Comparison of ENCODE assay signal across 21 cellular contexts in the genomic region with DNA sequence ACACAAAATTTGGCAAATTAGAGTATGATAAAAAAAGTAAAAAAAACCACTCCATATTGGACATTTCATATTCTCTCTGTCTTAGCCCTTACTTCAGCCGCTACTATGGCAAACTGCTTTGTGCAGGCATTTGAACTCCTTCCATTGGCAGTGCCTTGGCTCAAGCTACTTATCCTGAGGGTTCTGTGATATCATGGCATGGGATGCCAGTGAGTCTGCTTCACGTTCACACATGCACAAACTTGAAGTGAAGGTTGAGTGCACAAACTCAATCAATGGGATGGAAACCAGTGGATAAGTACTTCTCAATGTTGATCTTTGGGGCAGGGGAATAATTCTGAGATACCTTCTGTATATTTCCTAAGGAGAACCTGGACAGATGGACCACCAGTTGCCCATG.
A peak's percentile ranks its signal among the peaks of the same experiment; 100 is the strongest.
DNase-seq lines count a peak whose midpoint lies in the region; ATAC-seq and TF ChIP-seq lines count a peak whose summit lies in the region.
"Had no signal": no experiment of that assay in that cellular context is flagged by ENCODE, and none has a peak within 500 bp of the region (broad histone marks: within the 10 kb centered on the region; RNA-seq: fewer than 3 reads in every experiment).

No MANE protein-coding gene starts in this region.

- intact Hi-C loops in activated T-helper 2 cell treated with anti-CD3 and anti-CD28 coated beads, Interferon-gamma antibody, Interleukin-2, Interleukin-4, amounts not matched to agents 10 μg/mL and 5 μg/mL and 100 μg/mL, durations not matched to agents 14 hours and 24 hours and 36 hours (cut with micrococcal nuclease), result no loop called here

- H3K4me3 Mint-ChIP-seq in H9, result no peak overlapping the region
- no peak overlapping the region for H3K4me3 Mint-ChIP-seq in activated T-helper 2 cell treated with anti-CD3 and anti-CD28 coated beads, Interferon-gamma antibody, Interleukin-2, Interleukin-4, amounts not matched to agents 10 μg/mL and 5 μg/mL and 100 μg/mL, durations not matched to agents 14 hours and 24 hours and 36 hours (ENCODE audit: low read depth)
- H3K4me3 Mint-ChIP-seq: B cell; CD4-positive, CD25-positive, alpha-beta regulatory T cell; CD8-positive, alpha-beta T cell; HFFc6 had no signal

- no peak overlapping the region for H2BK20ac ChIP-seq in H9 (ENCODE audit: low read depth, low read length, poor library complexity, severe bottlenecking)

- H3K23me2 ChIP-seq in H9 (ENCODE audit: insufficient read length, low read depth, low read length, poor library complexity, severe bottlenecking), result no peaks in the 10 kb centered on the region

- no peak overlapping the region for H3K56ac ChIP-seq in H9 (ENCODE audit: insufficient read length, low read depth, low read length)

- peaks cover 9% of the 10 kb centered on the region for H3K27me3 Mint-ChIP-seq in H9 (ENCODE audit: low read depth)
- H3K27me3 Mint-ChIP-seq in activated T-helper 2 cell treated with anti-CD3 and anti-CD28 coated beads, Interferon-gamma antibody, Interleukin-2, Interleukin-4, amounts not matched to agents 10 μg/mL and 5 μg/mL and 100 μg/mL, durations not matched to agents 14 hours and 24 hours and 36 hours (ENCODE audit: low read depth), result peaks cover 6% of the 10 kb centered on the region

- H3K79me1 ChIP-seq in H9 (ENCODE audit: insufficient read depth, low read depth, low read length, poor library complexity, severe bottlenecking), result no peaks in the 10 kb centered on the region

- ATAC-seq in foreskin keratinocyte, result peak; percentile 26
- ATAC-seq in HG02885 (IDR thresholded peaks at IDR 0.05; ENCODE audit: poor library complexity, unreplicated experiment), result no peak
- ATAC-seq: CD8-positive, alpha-beta T cell; GM12878 had no signal

- no peak overlapping the region for H3K4me3 ChIP-seq in epithelial cell of esophagus (ENCODE audit: low read length)
- H3K4me3 ChIP-seq: BLaER1, GM12878, GM23248, HAP-1 had no signal

- H3T11ph ChIP-seq in H9 (ENCODE audit: low read length), result no peak overlapping the region

- H2AFZ ChIP-seq in H9 (ENCODE audit: low read length), result no peak overlapping the region
- H2AFZ ChIP-seq: GM23248 had no signal

- peak overlapping the region; percentile 86 for H3K23ac ChIP-seq in H9 (ENCODE audit: insufficient read length, low read depth, low read length)

- no peaks in the 10 kb centered on the region for H3K4me1 ChIP-seq in H9 (ENCODE audit: insufficient read depth, low read length)
- no peaks in the 10 kb centered on the region for H3K4me1 ChIP-seq in foreskin keratinocyte
- H3K4me1 ChIP-seq: BLaER1, Caco-2 had no signal

- H2BK12ac ChIP-seq in H9 (ENCODE audit: insufficient read length, low read depth, low read length), result no peak overlapping the region

- H3K27ac Mint-ChIP-seq in H9, result no peak overlapping the region
- H3K27ac Mint-ChIP-seq in activated T-helper 2 cell treated with anti-CD3 and anti-CD28 coated beads, Interferon-gamma antibody, Interleukin-2, Interleukin-4, amounts not matched to agents 10 μg/mL and 5 μg/mL and 100 μg/mL, durations not matched to agents 14 hours and 24 hours and 36 hours, result no peak overlapping the region
- H3K27ac Mint-ChIP-seq: B cell; CD4-positive, CD25-positive, alpha-beta regulatory T cell; CD8-positive, alpha-beta T cell; HFFc6 had no signal

- H3K9me3 Mint-ChIP-seq in H9, result no peaks in the 10 kb centered on the region
- H3K9me3 Mint-ChIP-seq in activated T-helper 2 cell treated with anti-CD3 and anti-CD28 coated beads, Interferon-gamma antibody, Interleukin-2, Interleukin-4, amounts not matched to agents 10 μg/mL and 5 μg/mL and 100 μg/mL, durations not matched to agents 14 hours and 24 hours and 36 hours, result no peaks in the 10 kb centered on the region
- H3K9me3 Mint-ChIP-seq: CD8-positive, alpha-beta T cell; HFFc6 had no signal

- H3K14ac ChIP-seq in H9 (ENCODE audit: insufficient read depth, low read length), result no peak overlapping the region

- H4K5ac ChIP-seq in H9 (ENCODE audit: insufficient read length, low read depth, low read length), result no peak overlapping the region

- H3K9me3 ChIP-seq in H9 (ENCODE audit: control insufficient read depth, low read depth, low read length), result no peaks in the 10 kb centered on the region
- H3K9me3 ChIP-seq: BLaER1, Caco-2, HAP-1 had no signal

- H2BK15ac ChIP-seq in H9 (ENCODE audit: low read depth, low read length), result no peak overlapping the region

- H3K27ac ChIP-seq in H9 (ENCODE audit: insufficient read length, low read depth, low read length), result no peak overlapping the region
- no peak overlapping the region for H3K27ac ChIP-seq in foreskin keratinocyte
- H3K27ac ChIP-seq: 22Rv1, BLaER1, C4-2B, GM23248 had no signal

- WGBS in H9 (ENCODE audit: extremely low coverage, insufficient read length, low lambda C conversion rate), result no CpG with 5 or more reads among the region's 2 CpGs

- no peak overlapping the region for H4K91ac ChIP-seq in H9 (ENCODE audit: insufficient read length, low read depth, low read length)

- DNase-seq in H9 (no peak), epithelial cell of esophagus (ENCODE audit: low read depth) (peak; percentile 62), foreskin keratinocyte (peak; percentile 30 to 69), NCI-H345 treated with DMSO at 0.1 percent for 48 hours (lab: John Stamatoyannopoulos, UW; ENCODE audit: unreplicated experiment) (no peak)
- no peak for DNase-seq in activated T-helper 2 cell treated with anti-CD3 and anti-CD28 coated beads, Interferon-gamma antibody, Interleukin-2, Interleukin-4, amounts not matched to agents 10 μg/mL and 5 μg/mL and 100 μg/mL, durations not matched to agents 14 hours and 24 hours and 36 hours (ENCODE audit: low spot score)
- DNase-seq: Caco-2; CD4-positive, CD25-positive, alpha-beta regulatory T cell; CD8-positive, alpha-beta T cell; DMS153; DMS79; EL; GDM1; GM23248; HFFc6 had no signal

- H3K4ac ChIP-seq in H9 (ENCODE audit: low read depth, low read length), result no peak overlapping the region

- no peak overlapping the region for H2AK5ac ChIP-seq in H9 (ENCODE audit: insufficient read length, low read length)

- H3K27me3 ChIP-seq in H9 (ENCODE audit: insufficient read depth, low read length) (no peaks in the 10 kb centered on the region), foreskin keratinocyte (no peaks in the 10 kb centered on the region)
- H3K27me3 ChIP-seq: BLaER1 had no signal

- H2BK120ac ChIP-seq in H9 (ENCODE audit: low read depth, low read length, poor library complexity, severe bottlenecking), result no peak overlapping the region

- no peaks in the 10 kb centered on the region for H4K20me1 ChIP-seq in H9 (ENCODE audit: control insufficient read depth, insufficient read depth, insufficient read length)
- H4K20me1 ChIP-seq: BLaER1 had no signal

- H3K18ac ChIP-seq in H9 (ENCODE audit: insufficient read length, low read depth, low read length), result no peak overlapping the region

- H3K79me2 ChIP-seq in H9 (ENCODE audit: insufficient read depth, low read length), result no peaks in the 10 kb centered on the region

- H4K8ac ChIP-seq in H9 (replicated peaks; ENCODE audit: insufficient read length, low read depth, low read length), result no peak overlapping the region

- no peak overlapping the region for H3K9ac ChIP-seq in H9 (ENCODE audit: extremely low read depth, insufficient read length, low read length)
- H3K9ac ChIP-seq: BLaER1, GM23248 had no signal

- H3K4me2 ChIP-seq in H9 (ENCODE audit: insufficient read depth, insufficient read length, low read length), result no peak overlapping the region
- H3K4me2 ChIP-seq: BLaER1 had no signal

- no peaks in the 10 kb centered on the region for H3K4me1 Mint-ChIP-seq in H9
- no peaks in the 10 kb centered on the region for H3K4me1 Mint-ChIP-seq in activated T-helper 2 cell treated with anti-CD3 and anti-CD28 coated beads, Interferon-gamma antibody, Interleukin-2, Interleukin-4, amounts not matched to agents 10 μg/mL and 5 μg/mL and 100 μg/mL, durations not matched to agents 14 hours and 24 hours and 36 hours (ENCODE audit: low read depth)
- H3K4me1 Mint-ChIP-seq: B cell; CD4-positive, CD25-positive, alpha-beta regulatory T cell had no signal

- TF ChIP-seq CTCF in H9 (conservative IDR thresholded peaks at IDR 0.05) (no peak), epithelial cell of esophagus (IDR thresholded peaks at IDR 0.05; ENCODE audit: insufficient read depth, low read depth, low read length, missing control alignments) (no peak), foreskin keratinocyte (conservative IDR thresholded peaks at IDR 0.05) (no peak)

- H3K36me3 Mint-ChIP-seq in H9 (ENCODE audit: insufficient read depth in 1 of 3, low read depth in 3 of 3), result no peaks in the 10 kb centered on the region
- no peaks in the 10 kb centered on the region for H3K36me3 Mint-ChIP-seq in activated T-helper 2 cell treated with anti-CD3 and anti-CD28 coated beads, Interferon-gamma antibody, Interleukin-2, Interleukin-4, amounts not matched to agents 10 μg/mL and 5 μg/mL and 100 μg/mL, durations not matched to agents 14 hours and 24 hours and 36 hours (ENCODE audit: low read depth)
- H3K36me3 Mint-ChIP-seq: CD4-positive, CD25-positive, alpha-beta regulatory T cell; CD8-positive, alpha-beta T cell had no signal

- H2BK5ac ChIP-seq in H9 (ENCODE audit: insufficient read length, low read length), result no peak overlapping the region

Comparison
In these comparisons a context has a peak if more than half of its experiments do, and no peak if none do; other contexts are left out.
1. DNase-seq: peak in epithelial cell of esophagus (single experiment) and foreskin keratinocyte (2 of 2); none in H9 (single experiment), NCI-H345 treated with DMSO at 0.1 percent for 48 hours (single experiment) and activated T-helper 2 cell treated with anti-CD3 and anti-CD28 coated beads, Interferon-gamma antibody, Interleukin-2, Interleukin-4, amounts not matched to agents 10 μg/mL and 5 μg/mL and 100 μg/mL, durations not matched to agents 14 hours and 24 hours and 36 hours (single experiment).